Comparison of ENCODE assay signal across 39 cellular contexts in the genomic region with DNA sequence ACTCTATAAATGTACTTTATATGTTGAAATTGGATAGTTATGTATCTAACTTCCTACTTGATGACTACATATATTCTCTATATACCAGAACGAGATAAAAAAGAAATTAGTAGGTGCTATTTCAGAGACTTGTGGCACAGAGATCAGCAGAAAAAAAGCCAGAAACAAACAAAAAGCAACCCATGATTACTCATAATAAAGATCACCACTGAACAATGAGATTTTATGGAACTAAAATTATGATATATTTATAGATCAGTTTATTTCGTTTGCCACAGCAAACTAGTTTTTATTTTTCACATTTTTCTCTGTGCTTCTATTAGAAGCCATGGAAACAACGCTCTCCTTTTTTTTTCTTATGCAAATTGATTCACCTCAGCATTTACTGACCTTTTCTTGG. TPM values are rescaled to one million over a fixed set of nuclear protein-coding genes. Genes with fewer than 3 reads are reported as not detected.
DNase-seq lines count a peak whose midpoint lies in the region; ATAC-seq, FAIRE-seq and TF ChIP-seq lines count a peak whose summit lies in the region.
"Had no signal": no experiment of that assay in that cellular context is flagged by ENCODE, and none has a peak within 500 bp of the region (broad histone marks: within the 10 kb centered on the region; RNA-seq: fewer than 3 reads in every experiment).

No MANE protein-coding gene starts in this region.

- no peak overlapping the region for H3K9ac ChIP-seq in K562 (ENCODE audit: insufficient read depth in 1 of 2, low read depth in 2 of 2, low read length in 2 of 2)
- H3K9ac ChIP-seq: BLaER1; BLaER1 treated with 17β-estradiol and CSF1 and Interleukin-3, amounts not matched to agents 10 nM and 100 nM had no signal

- H3K9me3 ChIP-seq in A549 (no peaks in the 10 kb centered on the region), K562 (replicated peaks; ENCODE audit: control insufficient read depth, insufficient read depth, low read depth, low read length) (no peaks in the 10 kb centered on the region)
- H3K9me3 ChIP-seq: BE2C; BLaER1; BLaER1 treated with 17β-estradiol and CSF1 and Interleukin-3, amounts not matched to agents 10 nM and 100 nM; Caco-2 had no signal

- H3K27ac ChIP-seq in A549 (no peak overlapping the region), GM23338 (ENCODE audit: low read depth) (no peak overlapping the region), K562 (ENCODE audit: extremely low read depth, low read depth, low read length) (no peak overlapping the region)
- H3K27ac ChIP-seq: 22Rv1; BLaER1; BLaER1 treated with 17β-estradiol and CSF1 and Interleukin-3, amounts not matched to agents 10 nM and 100 nM; C4-2B had no signal

- TF ChIP-seq POLR2A in A549 (IDR thresholded peaks at IDR 0.05; ENCODE audit: low read length): no peak
- TF ChIP-seq POLR2A in K562 (conservative IDR thresholded peaks at IDR 0.05): no peak

- FAIRE-seq in A549 (lab: Jason Lieb, UNC) (no peak), K562 (lab: Jason Lieb, UNC) (no peak), islet of Langerhans (lab: Jason Lieb, UNC) (peak; percentile 27)
- FAIRE-seq: A204.1, D721Med had no signal

- H3K27me3 ChIP-seq in GM23338 (ENCODE audit: insufficient read depth) (no peaks in the 10 kb centered on the region), K562 (ENCODE audit: control insufficient read depth in 2 of 2, insufficient read depth in 2 of 2, low read length in 2 of 2) (peaks cover 0 to 12% of the 10 kb centered on the region in 2 experiments; a peak in 2 of 5 replicates)
- H3K27me3 ChIP-seq: BE2C; BLaER1; BLaER1 treated with 17β-estradiol and CSF1 and Interleukin-3, amounts not matched to agents 10 nM and 100 nM had no signal

- H3K27ac Mint-ChIP-seq in GM23338 (no peak overlapping the region), progenitor cell of endocrine pancreas (no peak overlapping the region)
- H3K27ac Mint-ChIP-seq: B cell; CD14-positive monocyte; CD4-positive, alpha-beta memory T cell; CD4-positive, alpha-beta T cell; CD4-positive, CD25-positive, alpha-beta regulatory T cell; CD8-positive, alpha-beta T cell had no signal

- H3K4me2 ChIP-seq in A549: no peak overlapping the region
- 0 out of 2 replicates have a peak overlapping the region, but pooled peaks have one; percentile 16 for H3K4me2 ChIP-seq in GM23338
- H3K4me2 ChIP-seq in K562 (ENCODE audit: insufficient read depth, low read length): no peak overlapping the region

- H3F3A ChIP-seq in GM23338 (replicated peaks; ENCODE audit: low read depth): no peaks in the 10 kb centered on the region

- H3K4me1 Mint-ChIP-seq in GM23338: peaks cover 37% of the 10 kb centered on the region
- H3K4me1 Mint-ChIP-seq in progenitor cell of endocrine pancreas (ENCODE audit: low read depth): no peaks in the 10 kb centered on the region
- H3K4me1 Mint-ChIP-seq: B cell; CD4-positive, alpha-beta memory T cell; CD4-positive, CD25-positive, alpha-beta regulatory T cell had no signal

- TF ChIP-seq RAD21 in A549 (conservative IDR thresholded peaks at IDR 0.05 in 1 of 2, IDR thresholded peaks at IDR 0.05 in 1 of 2) (no peak), K562 (CRISPR knock-in tag; conservative IDR thresholded peaks at IDR 0.05 in 1 of 2, IDR thresholded peaks at IDR 0.05 in 1 of 2) (no peak)

- TF ChIP-seq CTCF in A549 (IDR thresholded peaks at IDR 0.05): no peak
- TF ChIP-seq CTCF in GM23338 (conservative IDR thresholded peaks at IDR 0.05; ENCODE audit: low read depth in 2 of 2): no peak
- TF ChIP-seq CTCF in K562 (IDR thresholded peaks at IDR 0.05 in 2 of 3, conservative IDR thresholded peaks at IDR 0.05 in 1 of 3; ENCODE audit: insufficient read depth in 2 of 3, low read depth in 1 of 3, low read length in 3 of 3): no peak
- TF ChIP-seq CTCF in progenitor cell of endocrine pancreas (IDR thresholded peaks at IDR 0.05; ENCODE audit: unreplicated experiment): no peak

- no peaks in the 10 kb centered on the region for H3K9me1 ChIP-seq in K562 (ENCODE audit: control insufficient read depth, insufficient read depth, low read length)

- H3K9me3 Mint-ChIP-seq in GM23338 (no peaks in the 10 kb centered on the region), progenitor cell of endocrine pancreas (ENCODE audit: low read depth) (no peaks in the 10 kb centered on the region)
- H3K9me3 Mint-ChIP-seq: CD4-positive, alpha-beta memory T cell; CD4-positive, alpha-beta T cell; CD4-positive, CD25-positive, alpha-beta regulatory T cell; CD8-positive, alpha-beta memory T cell; CD8-positive, alpha-beta T cell had no signal

- WGBS in A549 (ENCODE audit: missing lambda C conversion rate): 2% methylated on average over 3 of the region's 3 CpGs
- 0% methylated on average over 3 of the region's 3 CpGs for WGBS in K562 (ENCODE audit: insufficient coverage, low coverage, missing lambda C conversion rate)

- H3K36me3 ChIP-seq in GM23338 (ENCODE audit: insufficient read depth) (no peaks in the 10 kb centered on the region), K562 (ENCODE audit: control insufficient read depth, insufficient read depth, low read length) (no peaks in the 10 kb centered on the region)
- H3K36me3 ChIP-seq: BE2C; BLaER1; BLaER1 treated with 17β-estradiol and CSF1 and Interleukin-3, amounts not matched to agents 10 nM and 100 nM had no signal

- ATAC-seq in A549 (no peak), GM23338 (no peak), K562 (no peak)
- ATAC-seq: CD8-positive, alpha-beta T cell had no signal

- H3K36me3 Mint-ChIP-seq in GM23338 (ENCODE audit: low read depth) (no peaks in the 10 kb centered on the region), progenitor cell of endocrine pancreas (ENCODE audit: insufficient read depth) (no peaks in the 10 kb centered on the region)
- H3K36me3 Mint-ChIP-seq: CD4-positive, alpha-beta memory T cell; CD4-positive, CD25-positive, alpha-beta regulatory T cell; CD8-positive, alpha-beta memory T cell; CD8-positive, alpha-beta T cell had no signal

- H3K27me3 Mint-ChIP-seq in GM23338 (ENCODE audit: insufficient read depth, low read depth, poor library complexity) (peaks cover 5% of the 10 kb centered on the region), progenitor cell of endocrine pancreas (peaks cover 24% of the 10 kb centered on the region)

- CTCF ChIA-PET in A549 (lab: Yijun Ruan, JAX): no interaction called here
- CTCF ChIA-PET in K562 (lab: Yijun Ruan, JAX; ENCODE audit: low intra/inter-chr PET ratio): no interaction called here

- POLR2A ChIA-PET in A549 (lab: Yijun Ruan, JAX): no interaction called here
- POLR2A ChIA-PET in K562 (lab: Yijun Ruan, JAX): no interaction called here

- H3K79me2 ChIP-seq in GM23338 (replicated peaks; ENCODE audit: insufficient read depth) (no peaks in the 10 kb centered on the region), K562 (ENCODE audit: control insufficient read depth, insufficient read depth, low read length) (no peaks in the 10 kb centered on the region)

- H3K4me3 Mint-ChIP-seq in GM23338: no peak overlapping the region
- H3K4me3 Mint-ChIP-seq in progenitor cell of endocrine pancreas (ENCODE audit: low read depth): no peak overlapping the region
- H3K4me3 Mint-ChIP-seq: B cell; CD14-positive monocyte; CD4-positive, alpha-beta memory T cell; CD4-positive, alpha-beta T cell; CD4-positive, CD25-positive, alpha-beta regulatory T cell; CD8-positive, alpha-beta memory T cell; CD8-positive, alpha-beta T cell had no signal

- no TSS peak for BruUV-seq in K562 (replicated peaks; lab: Mats Ljungman, UMichigan)

- no peaks in the 10 kb centered on the region for H3K9me2 ChIP-seq in GM23338 (ENCODE audit: insufficient read depth)

- no peak overlapping the region for H2AFZ ChIP-seq in GM23338
- no peak overlapping the region for H2AFZ ChIP-seq in K562 (ENCODE audit: low read depth, low read length)

- H4K20me1 ChIP-seq in GM23338 (replicated peaks; ENCODE audit: insufficient read depth) (no peaks in the 10 kb centered on the region), K562 (replicated peaks; ENCODE audit: control insufficient read depth, insufficient read depth, low read length) (no peaks in the 10 kb centered on the region)
- H4K20me1 ChIP-seq: BLaER1; BLaER1 treated with 17β-estradiol and CSF1 and Interleukin-3, amounts not matched to agents 10 nM and 100 nM had no signal

- in situ Hi-C loops in K562 (cut with MboI): no loop called here

- no peak overlapping the region for H3K4me3 ChIP-seq in A549
- H3K4me3 ChIP-seq in GM23338: no peak overlapping the region
- H3K4me3 ChIP-seq in K562: no peak overlapping the region
- H3K4me3 ChIP-seq: BLaER1; BLaER1 treated with 17β-estradiol and CSF1 and Interleukin-3, amounts not matched to agents 10 nM and 100 nM had no signal

- DNase-seq in A549 (ENCODE audit: low read depth in 1 of 2, low spot score in 1 of 2) (no peak), GM23338 (ENCODE audit: low spot score) (no peak), K562 (ENCODE audit: extremely low read depth in 1 of 4, low spot score in 3 of 4) (no peak), progenitor cell of endocrine pancreas (ENCODE audit: low spot score, unreplicated experiment) (no peak), T-helper 1 cell (no peak)
- DNase-seq in activated naive CD4-positive, alpha-beta T cell treated with Interleukin-2 at 50 U/mL for 16 hours: no peak
- DNase-seq in activated CD4-positive, CD25-positive, alpha-beta regulatory T cell (lab: John Stamatoyannopoulos, UW): no peak
- DNase-seq: 8988T; ACHN; AML-193; BE2C; C1 segment of cervical spinal cord; Caco-2; Calu3; CD4-positive, alpha-beta memory T cell; CD4-positive, alpha-beta T cell; CD4-positive, CD25-positive, alpha-beta regulatory T cell; CD8-positive, alpha-beta memory T cell; CD8-positive, alpha-beta T cell; COR-L47; DMS 273 treated with DMSO at 0.1 percent for 48 hours; DMS153; DMS53; DMS79; DMS79 treated with DMSO at 0.1 percent for 48 hours; DND-41; EL had no signal

- intact Hi-C loops in K562 (cut with micrococcal nuclease): no loop called here

- H3K4me1 ChIP-seq in A549: no peaks in the 10 kb centered on the region
- H3K4me1 ChIP-seq in GM23338 (ENCODE audit: insufficient read depth): peaks cover 45% of the 10 kb centered on the region
- H3K4me1 ChIP-seq in K562 (replicated peaks in 1 of 2; ENCODE audit: control insufficient read depth in 2 of 2, insufficient read depth in 2 of 2, low read length in 2 of 2): no peaks in the 10 kb centered on the region; a peak in 1 of 5 replicates
- H3K4me1 ChIP-seq: BE2C, Caco-2 had no signal

- TF ChIP-seq EP300 in A549 (IDR thresholded peaks at IDR 0.05) (no peak), K562 (IDR thresholded peaks at IDR 0.05; ENCODE audit: low read length) (no peak)

RNA-seq across cellular contexts. Expression of a gene that starts 15.1 kb away (rescaled TPM):
- polyA plus RNA-seq in A549 (2011; rRNA removed) (not detected in 2 replicates), A549 (2017; fragmentation: RNase III; extraction: RNeasy Plus Mini Kit Qiagen cat#74134 plus additional on column Dnase treatment) (not detected in 3 replicates), GM23338 (2016; fragmentation: Nextera tagmentation; extraction: Ambion mirVana) (2.3 and 3.1 TPM in 2 replicates), K562 (2011; rRNA removed) (not detected in 2 replicates), K562 (2014; fragmentation: Illumina TruSeq; extraction: Trizol) (not detected in 2 replicates), K562 (2014; fragmentation: Nextera tagmentation; extraction: Ambion mirVana) (under 1 TPM; 0.07 to 0.13 TPM), K562 (2014; rRNA removed) (not detected in 2 replicates)
- polyA plus RNA-seq in A549 (2012; cell fraction: cytosol; rRNA removed): not detected in 2 replicates
- not detected in 2 replicates for polyA plus RNA-seq in A549 (2012; cell fraction: nucleus; rRNA removed)
- not detected in 2 replicates for polyA minus RNA-seq in A549 (2011; rRNA and poly(A)+ RNA removed)
- 0.89 and 2.1 TPM in 2 replicates for total RNA-seq in GM23338 (2014; rRNA removed; shearing (Covaris generic))
- total RNA-seq in K562 (2011; cell fraction: chromatin; rRNA removed; ENCODE audit: low replicate concordance): not detected in 2 replicates
- total RNA-seq in K562 (2011; cell fraction: nucleolus; rRNA removed): not detected in 2 replicates
- not detected in 2 replicates for total RNA-seq in K562 (2011; cell fraction: nucleoplasm; rRNA removed)
- total RNA-seq in K562 (2014; rRNA removed) (not detected in 2 replicates), K562 (2014; rRNA removed; fragmentation: Illumina TruSeq; extraction: Trizol) (not detected in 2 replicates), K562 (2015; rRNA removed; fragmentation: Illumina TruSeq; extraction: Trizol) (not detected in 2 replicates), K562 (2021) (not detected in 2 replicates), progenitor cell of endocrine pancreas (not detected in 2 replicates)
- polyA plus RNA-seq in K562 (2011; cell fraction: cytosol; rRNA removed): not detected in 2 replicates
- not detected in 2 replicates for polyA plus RNA-seq in K562 (2011; cell fraction: nucleus; rRNA removed)
- polyA plus RNA-seq in K562 (2012): 0.11 TPM in 1 of 2 replicates, not detected in the other
- not detected in 2 replicates for polyA minus RNA-seq in K562 (2011; rRNA and poly(A)+ RNA removed)
- not detected in 2 replicates for polyA minus RNA-seq in K562 (2011; cell fraction: cytosol; rRNA and poly(A)+ RNA removed)
- polyA minus RNA-seq in K562 (2011; cell fraction: nucleus; rRNA and poly(A)+ RNA removed): not detected in 2 replicates
- total RNA-seq: A172, B cell, Caco-2, Calu3 had no signal
- polyA plus RNA-seq: AG04450, BJ had no signal

RNA-seq across cellular contexts. Expression of a gene that starts 46.4 kb away (rescaled TPM):
- 1.1 and 1.7 TPM in 2 replicates for polyA plus RNA-seq in A549 (2011; rRNA removed)
- 1.1 and 2.1 TPM in 2 replicates for polyA plus RNA-seq in A549 (2012; cell fraction: cytosol; rRNA removed)
- 1.6 and 1.7 TPM in 2 replicates for polyA plus RNA-seq in A549 (2012; cell fraction: nucleus; rRNA removed)
- polyA plus RNA-seq in A549 (2017; fragmentation: RNase III; extraction: RNeasy Plus Mini Kit Qiagen cat#74134 plus additional on column Dnase treatment): 1.6 to 1.7 TPM (median 1.7 TPM) in 3 replicates
- 0.50 and 0.63 TPM in 2 replicates for polyA minus RNA-seq in A549 (2011; rRNA and poly(A)+ RNA removed)
- 11.3 and 11.8 TPM in 2 replicates for total RNA-seq in GM23338 (2014; rRNA removed; shearing (Covaris generic))
- 7.8 and 9.5 TPM in 2 replicates for polyA plus RNA-seq in GM23338 (2016; fragmentation: Nextera tagmentation; extraction: Ambion mirVana)
- not detected in 2 replicates for total RNA-seq in K562 (2011; cell fraction: chromatin; rRNA removed; ENCODE audit: low replicate concordance)
- total RNA-seq in K562 (2011; cell fraction: nucleolus; rRNA removed): not detected in 2 replicates
- not detected in 2 replicates for total RNA-seq in K562 (2011; cell fraction: nucleoplasm; rRNA removed)
- not detected in 2 replicates for total RNA-seq in K562 (2014; rRNA removed)
- total RNA-seq in K562 (2014; rRNA removed; fragmentation: Illumina TruSeq; extraction: Trizol): not detected in 2 replicates
- not detected in 2 replicates for total RNA-seq in K562 (2015; rRNA removed; fragmentation: Illumina TruSeq; extraction: Trizol)
- total RNA-seq in K562 (2021): not detected in 2 replicates
- not detected in 2 replicates for polyA plus RNA-seq in K562 (2011; rRNA removed)
- polyA plus RNA-seq in K562 (2011; cell fraction: cytosol; rRNA removed): not detected in 2 replicates
- not detected in 2 replicates for polyA plus RNA-seq in K562 (2011; cell fraction: nucleus; rRNA removed)
- not detected in 2 replicates for polyA plus RNA-seq in K562 (2012)
- polyA plus RNA-seq in K562 (2014; fragmentation: Illumina TruSeq; extraction: Trizol): not detected in 2 replicates
- not detected for polyA plus RNA-seq in K562 (2014; fragmentation: Nextera tagmentation; extraction: Ambion mirVana)
- not detected in 2 replicates for polyA plus RNA-seq in K562 (2014; rRNA removed)
- not detected in 2 replicates for polyA minus RNA-seq in K562 (2011; rRNA and poly(A)+ RNA removed)
- polyA minus RNA-seq in K562 (2011; cell fraction: cytosol; rRNA and poly(A)+ RNA removed): not detected in 2 replicates
- not detected in 2 replicates for polyA minus RNA-seq in K562 (2011; cell fraction: nucleus; rRNA and poly(A)+ RNA removed)
- total RNA-seq in progenitor cell of endocrine pancreas: 6.1 and 6.7 TPM in 2 replicates
- total RNA-seq: A172, B cell had no signal
- polyA plus RNA-seq: AG04450 had no signal
